8 cellular contexts compared by ENCODE assay signal in the genomic region with DNA sequence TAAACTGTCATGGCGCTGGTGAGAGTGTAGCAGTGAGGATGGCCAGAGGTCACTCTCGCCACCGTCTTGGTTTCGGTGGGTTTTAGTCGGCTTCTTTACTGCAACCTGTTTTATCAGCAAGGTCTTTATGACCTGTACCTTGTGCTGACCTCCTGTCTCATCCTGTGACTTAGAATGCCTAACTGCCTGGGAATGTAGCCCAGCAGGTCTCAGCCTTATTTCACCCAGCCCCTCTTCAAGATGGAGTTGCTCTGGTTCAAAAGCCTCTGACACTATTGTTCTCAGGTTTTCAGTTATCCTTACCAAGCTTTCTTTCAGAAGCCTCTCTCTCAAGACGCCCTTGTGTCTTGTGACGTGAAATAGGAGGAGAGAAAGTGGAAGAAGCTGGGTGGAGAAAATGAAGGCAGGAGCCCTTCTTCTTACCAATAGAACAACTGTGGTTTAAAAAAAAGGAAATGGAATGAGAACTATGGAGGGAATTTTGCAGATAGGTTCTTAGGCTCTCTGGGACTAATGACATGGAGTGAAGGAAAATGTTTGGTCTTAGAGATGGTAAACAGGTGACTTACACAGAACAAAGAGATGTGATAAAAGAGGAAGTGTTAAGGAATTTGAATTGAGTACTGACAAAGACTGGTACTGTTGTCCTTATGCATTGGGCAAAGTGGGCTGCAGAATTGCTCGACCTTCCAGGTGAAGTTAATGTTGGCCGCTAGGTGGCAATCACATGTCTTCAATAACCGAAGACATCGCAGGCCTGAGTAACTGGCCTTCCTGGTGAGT.
DNase-seq lines count a peak whose midpoint lies in the region; ATAC-seq, FAIRE-seq and TF ChIP-seq lines count a peak whose summit lies in the region.

No MANE protein-coding gene starts in this region.

- DNase-seq in GM13977 (ENCODE audit: low spot score), result peak; percentile 69
- DNase-seq in NCI-H1694 (lab: John Stamatoyannopoulos, UW), result peak; percentile 42
- peak; percentile 31 for DNase-seq in T-helper 9 cell
- peak; percentile 87 for DNase-seq in iPS-NIHi7 (ENCODE audit: extremely low spot score)
- DNase-seq in stimulated activated CD4-positive, alpha-beta T cell treated with anti-CD3 and anti-CD28 coated beads, Interleukin-15, amount 100 ng/mL, for 24 hours, result peak; percentile 68

- peaks cover 13% of the 10 kb centered on the region for H3K4me1 Mint-ChIP-seq in brain

- ATAC-seq in HG02885 (IDR thresholded peaks at IDR 0.05; ENCODE audit: poor library complexity, unreplicated experiment), result peak; percentile 92

- peak overlapping the region; percentile 16 to 75 (median 68) for H3K27ac Mint-ChIP-seq in brain

- no peak overlapping the region for H3K4me3 Mint-ChIP-seq in brain

- peak; percentile 77 for FAIRE-seq in A204.1 (lab: Jason Lieb, UNC)

- no peaks in the 10 kb centered on the region for H3K27me3 Mint-ChIP-seq in brain

- H3K9me3 Mint-ChIP-seq in brain, result no peaks in the 10 kb centered on the region

- TF ChIP-seq CTCF in GM13977 (IDR thresholded peaks at IDR 0.05; ENCODE audit: extremely low read depth, insufficient read depth, missing control alignments) (peak; percentile 74), brain (conservative IDR thresholded peaks at IDR 0.05) (peak; percentile 87 to 89)

- no peaks in the 10 kb centered on the region for H3K36me3 Mint-ChIP-seq in brain

- in situ Hi-C loops in GM13977 (cut with MboI; ENCODE audit: low pct_unique_long_range_greater_than_20kb, low sequenced_read_pairs, unreplicated experiment), result no loop called here

Comparison
In these comparisons a context has a peak if more than half of its experiments do, and no peak if none do; other contexts are left out.
1. Peak in every context shown above with its lines: DNase-seq and ATAC-seq.
2. DNase-seq: peak in every context shown above with its lines; median percentile 87 in iPS-NIHi7; 69 in GM13977; 68 in stimulated activated CD4-positive, alpha-beta T cell treated with anti-CD3 and anti-CD28 coated beads, Interleukin-15, amount 100 ng/mL, for 24 hours; 42 in NCI-H1694; 31 in T-helper 9 cell.